Comparison of ENCODE assay signal across 8 cellular contexts in the genomic region with DNA sequence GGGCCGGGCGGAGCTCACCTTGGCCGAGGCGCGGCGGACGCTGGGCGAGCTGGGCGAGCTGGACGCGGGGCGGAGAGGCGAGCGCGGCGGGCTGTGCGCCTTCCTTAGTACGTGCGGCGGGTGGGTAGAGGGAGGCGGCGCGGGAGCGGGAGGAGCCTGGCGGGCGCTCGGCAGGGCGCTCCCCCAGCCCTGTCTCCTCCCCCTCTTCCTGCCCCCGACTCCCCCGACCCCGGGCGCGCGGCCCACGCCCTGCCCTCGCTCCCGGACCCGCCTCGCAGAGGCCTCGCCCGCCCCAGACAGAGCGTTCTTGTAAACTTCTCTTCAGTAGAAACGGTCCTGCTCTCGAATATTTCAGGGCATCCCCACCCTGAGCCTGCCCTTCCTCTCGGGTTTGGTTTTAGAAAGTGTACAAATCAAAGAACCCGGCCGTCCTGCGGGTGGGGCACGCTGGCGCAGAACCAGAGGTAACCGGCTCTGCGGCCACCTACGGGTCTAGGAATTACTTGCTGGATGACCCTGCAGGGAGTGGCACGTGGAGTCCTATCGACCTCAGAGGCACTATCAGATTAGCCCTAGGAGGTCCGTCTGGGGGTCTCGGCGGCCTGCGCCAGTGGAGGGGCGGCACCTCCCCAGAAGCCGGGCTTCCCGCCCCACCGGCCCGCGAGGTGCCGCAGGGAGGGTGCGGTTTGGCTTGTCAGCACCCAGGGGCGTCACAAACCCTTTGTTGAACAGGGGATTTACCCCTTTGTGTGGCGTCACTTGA. TPM values are rescaled to one million over a fixed set of nuclear protein-coding genes. Genes with fewer than 3 reads are reported as not detected.
DNase-seq lines count a peak whose midpoint lies in the region; ATAC-seq and TF ChIP-seq lines count a peak whose summit lies in the region.

A gene with protein sequence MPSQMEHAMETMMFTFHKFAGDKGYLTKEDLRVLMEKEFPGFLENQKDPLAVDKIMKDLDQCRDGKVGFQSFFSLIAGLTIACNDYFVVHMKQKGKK (minus strand): TSS at position 126 of the 763 bp plus-strand sequence. CDS start 7,629 bp downstream, outside the sequence.

- DNase-seq in ELF-1 (ENCODE audit: low read depth, low spot score), result peak; percentile 85
- DNase-seq in central memory CD8-positive, alpha-beta T cell (ENCODE audit: low spot score in 2 of 2), result peak; percentile 56 to 78
- DNase-seq in kidney epithelial cell (ENCODE audit: low read depth), result no peak
- peak; percentile 68 to 73 for DNase-seq in stimulated activated CD4-positive, alpha-beta T cell treated with anti-CD3 and anti-CD28 coated beads, Interleukin-2, amount 100 ng/mL, for 24 hours
- no peak for DNase-seq in NCI-H524 (lab: John Stamatoyannopoulos, UW)

- H2AFZ ChIP-seq in Loucy (ENCODE audit: low read length), result peak within 1 kb of the TSS; percentile 97

- H3F3A ChIP-seq in Loucy (ENCODE audit: low read depth), result peaks cover 9% of the 10 kb centered on the region; the same call in 1 of the 2 replicates

- H3K27me3 Mint-ChIP-seq in central memory CD8-positive, alpha-beta T cell, result no peaks in the 10 kb centered on the region

- H3K36me3 ChIP-seq in Loucy (ENCODE audit: insufficient read depth, low read length) (no peaks in the 10 kb centered on the region), kidney epithelial cell (ENCODE audit: control insufficient read depth, insufficient read depth, low read length) (no peaks in the 10 kb centered on the region)

- H4K20me1 ChIP-seq in Loucy (ENCODE audit: insufficient read depth, low read length, poor library complexity, severe bottlenecking), result no peaks in the 10 kb centered on the region

- TF ChIP-seq POLR2A in GM18505 (IDR thresholded peaks at IDR 0.05; ENCODE audit: borderline replicate concordance, extremely low read depth, insufficient read depth, insufficient read length), result no peak

- H3K36me3 Mint-ChIP-seq in central memory CD8-positive, alpha-beta T cell (ENCODE audit: insufficient read depth), result peaks cover 22% of the 10 kb centered on the region

- H3K4me3 ChIP-seq in Loucy (ENCODE audit: low read length, poor library complexity, severe bottlenecking) (peak within 1 kb of the TSS; percentile 82), kidney epithelial cell (ENCODE audit: low read depth, low read length) (peak within 1 kb of the TSS; percentile 85)

- ATAC-seq in activated CD4-positive, CD25-positive, alpha-beta regulatory T cell treated with anti-CD3 and anti-CD28 coated beads, Interleukin-2, amount 50 U/mL, for 24 hours, result peak; percentile 61 to 73
- peak; percentile 85 for ATAC-seq in central memory CD8-positive, alpha-beta T cell (replicated peaks; ENCODE audit: extremely low read depth, poor library complexity, severe bottlenecking)
- ATAC-seq in GM18505 (IDR thresholded peaks at IDR 0.05; ENCODE audit: unreplicated experiment), result no peak

- peak within 1 kb of the TSS; percentile 97 for H3K4me2 ChIP-seq in Loucy (ENCODE audit: low read depth, low read length, poor library complexity, severe bottlenecking)

- peak within 1 kb of the TSS; percentile 83 for H3K9ac ChIP-seq in Loucy (ENCODE audit: low read depth, low read length, poor library complexity, severe bottlenecking)

- H3K4me1 ChIP-seq in Loucy (ENCODE audit: insufficient read depth, low read length, poor library complexity, severe bottlenecking), result peaks cover 46% of the 10 kb centered on the region

- H3K27me3 ChIP-seq in Loucy (ENCODE audit: insufficient read depth, low read length, poor library complexity, severe bottlenecking), result no peaks in the 10 kb centered on the region
- H3K27me3 ChIP-seq in kidney epithelial cell (ENCODE audit: control insufficient read depth, insufficient read depth, low read length), result no peaks in the 10 kb centered on the region

- peak within 1 kb of the TSS; percentile 97 for H3K27ac Mint-ChIP-seq in central memory CD8-positive, alpha-beta T cell (ENCODE audit: low read depth)

- H3K9me2 ChIP-seq in Loucy (replicated peaks; ENCODE audit: low read depth, low read length), result no peaks in the 10 kb centered on the region

- H3K4me1 Mint-ChIP-seq in central memory CD8-positive, alpha-beta T cell, result peaks cover 55% of the 10 kb centered on the region

- peak within 1 kb of the TSS; percentile 98 for H3K4me3 Mint-ChIP-seq in central memory CD8-positive, alpha-beta T cell

- H3K9me3 ChIP-seq in Loucy (ENCODE audit: insufficient read depth, low read depth, low read length), result no peaks in the 10 kb centered on the region

- peaks cover 46% of the 10 kb centered on the region for H3K79me2 ChIP-seq in Loucy (ENCODE audit: insufficient read depth, low read length)

- TF ChIP-seq CTCF in Loucy (conservative IDR thresholded peaks at IDR 0.05; ENCODE audit: low read length) (no peak), kidney epithelial cell (IDR thresholded peaks at IDR 0.05; ENCODE audit: insufficient read depth, low read length, poor library complexity, severe bottlenecking) (no peak)

- H3K9me3 Mint-ChIP-seq in central memory CD8-positive, alpha-beta T cell, result no peaks in the 10 kb centered on the region

RNA-seq across cellular contexts. Expression of the gene that starts here (rescaled TPM):
- 207 and 230 TPM in 2 replicates for total RNA-seq in kidney epithelial cell

Comparison
In these comparisons a context has a peak if more than half of its experiments do, and no peak if none do; other contexts are left out.
1. DNase-seq: peak in ELF-1 (single experiment), central memory CD8-positive, alpha-beta T cell (2 of 2) and stimulated activated CD4-positive, alpha-beta T cell treated with anti-CD3 and anti-CD28 coated beads, Interleukin-2, amount 100 ng/mL, for 24 hours (2 of 2); none in kidney epithelial cell (single experiment) and NCI-H524 (0 of 2).